8 cellular contexts compared by ENCODE assay signal in the genomic region with DNA sequence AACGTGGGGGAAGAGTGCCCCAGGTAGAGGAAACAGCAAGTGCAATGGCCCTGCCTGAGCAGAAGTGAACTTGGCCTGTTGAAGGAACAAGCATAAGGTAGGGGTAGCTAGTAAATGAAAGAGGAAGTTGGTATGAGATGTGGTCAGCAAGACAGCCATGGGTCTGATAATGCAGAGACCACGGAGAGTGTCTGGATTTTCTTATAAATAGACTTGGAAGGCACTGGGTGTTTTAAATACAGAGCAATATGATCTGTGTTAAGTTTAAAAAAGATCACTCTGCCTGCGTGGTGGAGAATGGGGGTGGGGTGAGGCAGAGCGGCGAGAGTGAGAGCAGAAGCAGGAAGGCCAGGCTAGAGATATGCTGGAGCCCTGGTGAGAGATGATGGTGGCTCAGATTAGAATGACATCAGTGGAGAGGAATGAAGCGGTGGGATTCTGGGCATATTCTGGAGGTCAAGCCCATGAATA. TPM values are rescaled to one million over a fixed set of nuclear protein-coding genes. Genes with fewer than 3 reads are reported as not detected.
DNase-seq lines count a peak whose midpoint lies in the region; ATAC-seq and TF ChIP-seq lines count a peak whose summit lies in the region.

No MANE protein-coding gene starts in this region.

- no peaks in the 10 kb centered on the region for H3K9me3 Mint-ChIP-seq in endothelial cell (ENCODE audit: unreplicated experiment)

- intact Hi-C loops in psoas muscle (cut with DNase I), result loop anchor here in 1 of 2 donors (10.0 kb wide), 1 partner anchor 143 kb away; no protein-coding TSS in a partner anchor
- intact Hi-C loops in aorta (cut with DNase I), result loop anchor here in 1 of 2 donors (5.0 kb wide), 1 partner anchor 54 kb away; no protein-coding TSS in a partner anchor

- H3K36me3 ChIP-seq in psoas muscle (ENCODE audit: insufficient read depth in 1 of 2, low read depth in 1 of 2), result no peaks in the 10 kb centered on the region
- no peaks in the 10 kb centered on the region for H3K36me3 ChIP-seq in aorta (ENCODE audit: control insufficient read depth in 1 of 2, insufficient read depth in 2 of 2, low read length in 1 of 2)

- peak; percentile 95 for ATAC-seq in HG03135 (IDR thresholded peaks at IDR 0.05; ENCODE audit: unreplicated experiment)
- ATAC-seq in psoas muscle, result peak; percentile 45 to 78 (median 76)
- no peak for ATAC-seq in aorta (ENCODE audit: low FRiP score)

- TF ChIP-seq CTCF in endothelial cell (IDR thresholded peaks at IDR 0.05; ENCODE audit: unreplicated experiment), result no peak
- no peak for TF ChIP-seq CTCF in psoas muscle (IDR thresholded peaks at IDR 0.05)

- H3K27ac ChIP-seq in psoas muscle, result peak overlapping the region; percentile 76
- H3K27ac ChIP-seq in aorta (ENCODE audit: low read depth in 1 of 2, low read length in 2 of 2), result peak overlapping the region in 1 of 2 donors; percentile 21

- WGBS in psoas muscle, 3 donors, result 10 to 15% (median 15%) methylated on average over 6 of the region's 6 CpGs
- WGBS in aorta, 2 donors, result 6 to 7% methylated on average over 6 of the region's 6 CpGs

- peaks cover 9% of the 10 kb centered on the region for H3K27me3 Mint-ChIP-seq in endothelial cell (ENCODE audit: unreplicated experiment)

- H3K27me3 ChIP-seq in psoas muscle (ENCODE audit: insufficient read depth in 3 of 3, low read length in 2 of 3), result no peaks in the 10 kb centered on the region
- no peaks in the 10 kb centered on the region for H3K27me3 ChIP-seq in aorta (ENCODE audit: control insufficient read depth in 1 of 2, insufficient read depth in 2 of 2, low read length in 1 of 2)

- H3K27ac Mint-ChIP-seq in endothelial cell (ENCODE audit: unreplicated experiment), result peak overlapping the region; percentile 94

- H3K4me1 Mint-ChIP-seq in endothelial cell (ENCODE audit: unreplicated experiment), result peaks cover 78% of the 10 kb centered on the region

- DNase-seq in CD1c-positive myeloid dendritic cell (ENCODE audit: extremely low spot score) (peak; percentile 73), GM19238 (ENCODE audit: insufficient read length, low spot score) (peak; percentile 56), SKM-1 treated with dmso at 0.1 percent for 144 hours (lab: John Stamatoyannopoulos, UW; ENCODE audit: unreplicated experiment) (peak; percentile 90), endothelial cell (ENCODE audit: low spot score) (no peak), psoas muscle (peak in 1 of 2 donors; percentile 60), NCI-H1105 (lab: John Stamatoyannopoulos, UW) (no peak), aorta (no peak)

- H3K36me3 Mint-ChIP-seq in endothelial cell (ENCODE audit: low read depth, unreplicated experiment), result peaks cover 49% of the 10 kb centered on the region

- H3K9me3 ChIP-seq in psoas muscle, result no peaks in the 10 kb centered on the region
- no peaks in the 10 kb centered on the region for H3K9me3 ChIP-seq in aorta (ENCODE audit: control insufficient read depth, low read length)

- H3K4me1 ChIP-seq in psoas muscle (peaks cover 29% of the 10 kb centered on the region), aorta (ENCODE audit: control insufficient read depth in 1 of 2, insufficient read depth in 2 of 2, low read length in 2 of 2) (no peaks in the 10 kb centered on the region)

- peak overlapping the region; percentile 16 for H3K4me3 ChIP-seq in psoas muscle
- no peak overlapping the region for H3K4me3 ChIP-seq in aorta (ENCODE audit: low read length in 2 of 2)

- H3K4me3 Mint-ChIP-seq in endothelial cell (ENCODE audit: unreplicated experiment), result peak overlapping the region; percentile 75

RNA-seq across cellular contexts. Expression of a gene that starts 4.2 kb away (rescaled TPM):
- total RNA-seq in endothelial cell (ENCODE audit: unreplicated experiment), result 176 TPM
- total RNA-seq in psoas muscle, result 1 to 10 TPM; 1.4 to 4.5 (median 3.1) TPM
- polyA plus RNA-seq in psoas muscle, result under 1 TPM; 0.27 to 0.58 (median 0.39) TPM
- 10 to 100 TPM; 31.0 to 42.8 TPM for total RNA-seq in aorta
- 1 to 10 TPM; 1.5 to 9.6 TPM for polyA plus RNA-seq in aorta

Comparison
In these comparisons a context has a peak if more than half of its experiments do, and no peak if none do; other contexts are left out.
1. DNase-seq: peak in CD1c-positive myeloid dendritic cell (single experiment), GM19238 (single experiment) and SKM-1 treated with dmso at 0.1 percent for 144 hours (single experiment); none in endothelial cell (single experiment), NCI-H1105 (single experiment) and aorta (0 of 2).
2. RNA of a gene that starts 4.2 kb away (total RNA-seq): 176 TPM in endothelial cell (single experiment) and 31.0 to 42.8 TPM in aorta; 1.4 to 4.5 TPM in psoas muscle; every median in the first group is over 4 times any median in the second.